ENCODE assay signal across 1 cellular context in genomic region chr6:119541132-119541905, GRCh38.
TF ChIP-seq lines count a peak whose summit lies in the region.

No MANE protein-coding gene starts in this region.

TF ChIP-seq in IMR-90, 13 proteins besides CTCF, POLR2A, EP300 and RAD21:
- TF ChIP-seq USF2 (IDR thresholded peaks at IDR 0.05; ENCODE audit: low read depth, low read length) (no peak), FOS (IDR thresholded peaks at IDR 0.05; ENCODE audit: low read depth, low read length) (peak; percentile 85), RCOR1 (IDR thresholded peaks at IDR 0.05; ENCODE audit: insufficient replicate concordance, low read length) (peak; percentile 70), BHLHE40 (IDR thresholded peaks at IDR 0.05; ENCODE audit: low read depth, low read length) (peak; percentile 41; the same call in 1 of the 2 replicates), MXI1 (IDR thresholded peaks at IDR 0.05; ENCODE audit: borderline replicate concordance, low read depth, low read length) (no peak), CEBPB (IDR thresholded peaks at IDR 0.05; ENCODE audit: low read depth, low read length) (peak; percentile 97)
